In the genomic region with DNA sequence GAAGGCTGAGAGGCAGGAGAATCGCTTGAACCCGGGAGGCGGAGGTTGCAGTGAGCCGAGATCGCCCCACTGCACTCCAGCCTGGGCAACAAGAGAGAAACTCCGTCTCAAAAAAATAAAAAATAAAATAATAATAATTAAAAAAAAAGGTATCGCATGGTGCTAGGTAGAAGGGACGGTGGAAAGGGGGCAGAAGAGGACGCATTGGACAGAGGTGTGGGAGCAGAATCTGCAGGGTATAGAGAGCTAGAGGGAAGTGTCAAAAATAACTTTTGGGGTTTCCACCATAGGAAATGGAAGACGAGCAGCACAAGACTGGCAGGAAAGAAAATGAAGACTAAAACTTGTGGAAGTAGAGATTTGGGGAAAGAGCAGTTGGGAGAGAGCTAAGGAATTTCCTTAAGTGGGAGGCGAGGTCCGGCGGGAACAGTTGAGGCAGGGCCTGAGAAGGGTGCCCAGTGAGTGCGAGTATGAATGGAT, we compare ENCODE assay signal across 8 cellular contexts. TPM values are rescaled to one million over a fixed set of nuclear protein-coding genes. Genes with fewer than 3 reads are reported as not detected.
DNase-seq lines count a peak whose midpoint lies in the region; ATAC-seq and TF ChIP-seq lines count a peak whose summit lies in the region.

No MANE protein-coding gene starts in this region.

- peaks cover 20% of the 10 kb centered on the region for H3K4me1 Mint-ChIP-seq in Caco-2 (ENCODE audit: low read depth, unreplicated experiment)
- peaks cover 49% of the 10 kb centered on the region for H3K4me1 Mint-ChIP-seq in dendritic cell treated with granulocyte-macrophage colony-stimulating factor and Interleukin-4, amounts not matched to agents 40 ng/mL and 50 ng/mL, for 4 days (ENCODE audit: low read depth)
- H3K4me1 Mint-ChIP-seq in naive thymus-derived CD4-positive, alpha-beta T cell: peaks cover 40 to 65% (median 62%) of the 10 kb centered on the region in 7 donors

- no peaks in the 10 kb centered on the region for H3K27me3 ChIP-seq in Caco-2 (replicated peaks; ENCODE audit: control insufficient read depth, insufficient read depth, low read length)
- peaks cover 6% of the 10 kb centered on the region in 2 donors for H3K27me3 ChIP-seq in naive thymus-derived CD4-positive, alpha-beta T cell (ENCODE audit: control insufficient read depth in 2 of 2, insufficient read depth in 2 of 2, low read length in 2 of 2)

- POLR2A ChIA-PET in Caco-2 (lab: Charles Lee): interaction anchor here (0.6 to 1.6 kb wide), 2 partner anchors 11 to 22 kb away, joined by 3 read pairs; partner anchors contain the start of gene MKRN2OS
- POLR2A ChIA-PET in naive thymus-derived CD4-positive, alpha-beta T cell (lab: Charles Lee): interaction anchor here (0.7 to 3.1 kb wide), 5 partner anchors 12 to 285 kb away, joined by 3 to 22 read pairs (median 5); partner anchors contain the start of genes RAF1, RPL32 and TSEN2

- no peak for DNase-seq in Caco-2
- DNase-seq in NAMALWA (ENCODE audit: low spot score): peak; percentile 40
- DNase-seq in naive thymus-derived CD4-positive, alpha-beta T cell: no peak
- no peak for DNase-seq in pons (ENCODE audit: low spot score)

- H3K27ac ChIP-seq in naive thymus-derived CD4-positive, alpha-beta T cell (ENCODE audit: low read depth, low read length): peak overlapping the region; percentile 94

- peak overlapping the region; percentile 94 for H3K4me3 ChIP-seq in Caco-2 (ENCODE audit: low read depth, low read length)
- peak overlapping the region; percentile 95 for H3K4me3 ChIP-seq in naive thymus-derived CD4-positive, alpha-beta T cell (ENCODE audit: low read length)

- TF ChIP-seq CTCF in Caco-2 (IDR thresholded peaks at IDR 0.05; ENCODE audit: insufficient read depth in 1 of 2, low read depth in 1 of 2, low read length in 1 of 2, severe bottlenecking in 1 of 2, unreplicated experiment in 1 of 2): no peak

- CTCF ChIA-PET in Caco-2 (lab: Charles Lee): no interaction called here
- CTCF ChIA-PET in naive thymus-derived CD4-positive, alpha-beta T cell (lab: Charles Lee): no interaction called here

- no peak for ATAC-seq in naive thymus-derived CD4-positive, alpha-beta T cell
- no peak for ATAC-seq in GM18873 (IDR thresholded peaks at IDR 0.05; ENCODE audit: low FRiP score, unreplicated experiment)
- ATAC-seq in HG02870 (IDR thresholded peaks at IDR 0.05; ENCODE audit: unreplicated experiment): no peak
- no peak for ATAC-seq in GM18519 (IDR thresholded peaks at IDR 0.05; ENCODE audit: low FRiP score, unreplicated experiment)

- H3K4me3 Mint-ChIP-seq in Caco-2 (ENCODE audit: unreplicated experiment): peak overlapping the region; percentile 91
- H3K4me3 Mint-ChIP-seq in dendritic cell treated with granulocyte-macrophage colony-stimulating factor and Interleukin-4, amounts not matched to agents 40 ng/mL and 50 ng/mL, for 4 days: peak overlapping the region; percentile 85
- peak overlapping the region; percentile 90 to 100 (median 96) for H3K4me3 Mint-ChIP-seq in naive thymus-derived CD4-positive, alpha-beta T cell

- no peaks in the 10 kb centered on the region for H3K27me3 Mint-ChIP-seq in Caco-2 (ENCODE audit: insufficient read depth, unreplicated experiment)
- peaks cover 24% of the 10 kb centered on the region for H3K27me3 Mint-ChIP-seq in dendritic cell treated with granulocyte-macrophage colony-stimulating factor and Interleukin-4, amounts not matched to agents 40 ng/mL and 50 ng/mL, for 4 days
- peaks cover 22 to 37% (median 32%) of the 10 kb centered on the region in 5 donors for H3K27me3 Mint-ChIP-seq in naive thymus-derived CD4-positive, alpha-beta T cell

- H3K9me3 ChIP-seq in Caco-2: no peaks in the 10 kb centered on the region
- H3K9me3 ChIP-seq in naive thymus-derived CD4-positive, alpha-beta T cell (ENCODE audit: control insufficient read depth in 2 of 3, low read length in 3 of 3): no peaks in the 10 kb centered on the region

- intact Hi-C loops in Caco-2 (cut with micrococcal nuclease; ENCODE audit: unreplicated experiment): no loop called here
- intact Hi-C loops in dendritic cell treated with granulocyte-macrophage colony-stimulating factor and Interleukin-4, amounts not matched to agents 40 ng/mL and 50 ng/mL, for 4 days (cut with micrococcal nuclease): loop anchor here (2.0 kb wide), 1 partner anchor 109 kb away; the partner anchor contains the start of gene RAF1
- intact Hi-C loops in naive thymus-derived CD4-positive, alpha-beta T cell (cut with micrococcal nuclease): loop anchor here (2.0 to 10.0 kb wide), 4 partner anchors 165 to 1281 kb away; partner anchors contain the start of genes TAMM41 (in 2 of the 2) and ATG7 (in 1 of the 2)

- no TSS peak for BruUV-seq in Caco-2 (replicated peaks; lab: Mats Ljungman, UMichigan)

- peak overlapping the region; percentile 81 for H3K27ac Mint-ChIP-seq in Caco-2 (ENCODE audit: unreplicated experiment)
- peak overlapping the region; percentile 89 for H3K27ac Mint-ChIP-seq in dendritic cell treated with granulocyte-macrophage colony-stimulating factor and Interleukin-4, amounts not matched to agents 40 ng/mL and 50 ng/mL, for 4 days
- H3K27ac Mint-ChIP-seq in naive thymus-derived CD4-positive, alpha-beta T cell: peak overlapping the region; percentile 79 to 95 (median 90)

- no peaks in the 10 kb centered on the region for H3K9me3 Mint-ChIP-seq in Caco-2 (ENCODE audit: unreplicated experiment)
- no peaks in the 10 kb centered on the region for H3K9me3 Mint-ChIP-seq in dendritic cell treated with granulocyte-macrophage colony-stimulating factor and Interleukin-4, amounts not matched to agents 40 ng/mL and 50 ng/mL, for 4 days
- peaks cover 0 to 4% (median 0%) of the 10 kb centered on the region in 11 donors for H3K9me3 Mint-ChIP-seq in naive thymus-derived CD4-positive, alpha-beta T cell

- no peaks in the 10 kb centered on the region for H3K36me3 ChIP-seq in Caco-2 (ENCODE audit: control insufficient read depth, insufficient read depth, low read length)
- peaks cover 0 to 7% (median 0%) of the 10 kb centered on the region in 3 experiments for H3K36me3 ChIP-seq in naive thymus-derived CD4-positive, alpha-beta T cell (ENCODE audit: control insufficient read depth in 2 of 3, insufficient read depth in 3 of 3, low read length in 3 of 3)

- H3K4me1 ChIP-seq in Caco-2: peaks cover 11% of the 10 kb centered on the region
- peaks cover 30 to 36% of the 10 kb centered on the region in 2 donors for H3K4me1 ChIP-seq in naive thymus-derived CD4-positive, alpha-beta T cell (ENCODE audit: control insufficient read depth in 2 of 2, insufficient read depth in 2 of 2, low read length in 2 of 2)

- peaks cover 8% of the 10 kb centered on the region for H3K36me3 Mint-ChIP-seq in Caco-2 (ENCODE audit: insufficient read depth, unreplicated experiment)
- H3K36me3 Mint-ChIP-seq in dendritic cell treated with granulocyte-macrophage colony-stimulating factor and Interleukin-4, amounts not matched to agents 40 ng/mL and 50 ng/mL, for 4 days (ENCODE audit: low read depth): peaks cover 12% of the 10 kb centered on the region
- peaks cover 0 to 5% (median 0%) of the 10 kb centered on the region in 5 donors for H3K36me3 Mint-ChIP-seq in naive thymus-derived CD4-positive, alpha-beta T cell

RNA-seq across cellular contexts. Expression of gene MKRN2, which starts 0.6 kb away (rescaled TPM):
- 22.4 and 25.2 TPM in 2 replicates for total RNA-seq in Caco-2 (2022)
- total RNA-seq in naive thymus-derived CD4-positive, alpha-beta T cell: 10 to 100 TPM; 21.9 to 34.5 (median 25.4) TPM
- polyA plus RNA-seq in naive thymus-derived CD4-positive, alpha-beta T cell: 10 to 100 TPM; 49.8 to 66.2 TPM

RNA-seq across cellular contexts. Expression of gene MKRN2OS, which starts 11.0 kb away (rescaled TPM):
- 1.6 and 1.7 TPM in 2 replicates for total RNA-seq in Caco-2 (2022)
- not detected for total RNA-seq in naive thymus-derived CD4-positive, alpha-beta T cell
- not detected for polyA plus RNA-seq in naive thymus-derived CD4-positive, alpha-beta T cell
